ENCODE assay signal across 8 cellular contexts in genomic region chr4:39365931-39366771, GRCh38.
DNase-seq lines count a peak whose midpoint lies in the region; ATAC-seq and TF ChIP-seq lines count a peak whose summit lies in the region.

Gene RFC1, minus strand, starts transcription at chr4:39366362. Its CDS starts 121 bp downstream, at chr4:39366241.

- DNase-seq in DMS153 treated with DMSO at 0.1 percent for 48 hours (lab: John Stamatoyannopoulos, UW; ENCODE audit: unreplicated experiment) (peak; percentile 25), LNCaP clone FGC (ENCODE audit: low read depth) (peak; percentile 84), SHP77 (lab: John Stamatoyannopoulos, UW) (peak; percentile 55 to 67), fibroblast of the conjunctiva (ENCODE audit: low read depth) (peak; percentile 78), nephron progenitor cell (peak; percentile 90)
- peak; percentile 86 for DNase-seq in activated effector memory CD4-positive, alpha-beta T cell treated with Interleukin-2 at 50 U/mL for 16 hours

- peaks cover 20% of the 10 kb centered on the region for H3K9me3 Mint-ChIP-seq in nephron progenitor cell
- H3K9me3 Mint-ChIP-seq in stimulated activated naive CD8-positive, alpha-beta T cell treated with anti-CD3 and anti-CD28 coated beads, Interleukin-15, Interleukin-2, amounts not matched to agents 100 ng/mL and 50 ng/mL, for 24 hours = peaks cover 6% of the 10 kb centered on the region

- H3K36me3 Mint-ChIP-seq in nephron progenitor cell (ENCODE audit: low read depth) = peaks cover 17% of the 10 kb centered on the region
- peaks cover 22% of the 10 kb centered on the region for H3K36me3 Mint-ChIP-seq in stimulated activated naive CD8-positive, alpha-beta T cell treated with anti-CD3 and anti-CD28 coated beads, Interleukin-15, Interleukin-2, amounts not matched to agents 100 ng/mL and 50 ng/mL, for 24 hours (ENCODE audit: low read depth)

- TF ChIP-seq CTCF in LNCaP clone FGC (IDR thresholded peaks at IDR 0.05; ENCODE audit: control insufficient read depth, extremely low read depth, insufficient read depth) (no peak), nephron progenitor cell (IDR thresholded peaks at IDR 0.05) (no peak)

- ATAC-seq in GM21786 (IDR thresholded peaks at IDR 0.05; ENCODE audit: unreplicated experiment) = peak; percentile 70

- peak within 1 kb of the TSS; percentile 99 for H3K27ac Mint-ChIP-seq in nephron progenitor cell
- H3K27ac Mint-ChIP-seq in stimulated activated naive CD8-positive, alpha-beta T cell treated with anti-CD3 and anti-CD28 coated beads, Interleukin-15, Interleukin-2, amounts not matched to agents 100 ng/mL and 50 ng/mL, for 24 hours = peak within 1 kb of the TSS; percentile 95

- H3K4me3 Mint-ChIP-seq in nephron progenitor cell = peak within 1 kb of the TSS; percentile 95
- H3K4me3 Mint-ChIP-seq in stimulated activated naive CD8-positive, alpha-beta T cell treated with anti-CD3 and anti-CD28 coated beads, Interleukin-15, Interleukin-2, amounts not matched to agents 100 ng/mL and 50 ng/mL, for 24 hours = peak within 1 kb of the TSS; percentile 99

- H3K4me3 ChIP-seq in LNCaP clone FGC (ENCODE audit: low read depth, low read length) = peak within 1 kb of the TSS; percentile 100

- peaks cover 22% of the 10 kb centered on the region for H3K4me1 Mint-ChIP-seq in nephron progenitor cell
- H3K4me1 Mint-ChIP-seq in stimulated activated naive CD8-positive, alpha-beta T cell treated with anti-CD3 and anti-CD28 coated beads, Interleukin-15, Interleukin-2, amounts not matched to agents 100 ng/mL and 50 ng/mL, for 24 hours (ENCODE audit: low read depth) = peaks cover 48% of the 10 kb centered on the region

- peaks cover 12% of the 10 kb centered on the region for H3K27me3 Mint-ChIP-seq in nephron progenitor cell (ENCODE audit: low read depth, poor library complexity)
- H3K27me3 Mint-ChIP-seq in stimulated activated naive CD8-positive, alpha-beta T cell treated with anti-CD3 and anti-CD28 coated beads, Interleukin-15, Interleukin-2, amounts not matched to agents 100 ng/mL and 50 ng/mL, for 24 hours = no peaks in the 10 kb centered on the region

Comparison
In these comparisons a context has a peak if more than half of its experiments do, and no peak if none do; other contexts are left out.
1. Peak in every context shown above with its lines: DNase-seq, ATAC-seq and H3K4me3 ChIP-seq.
2. DNase-seq: peak in every context shown above with its lines; median percentile 90 in nephron progenitor cell; 86 in activated effector memory CD4-positive, alpha-beta T cell treated with Interleukin-2 at 50 U/mL for 16 hours; 84 in LNCaP clone FGC; 78 in fibroblast of the conjunctiva; 61 in SHP77; 25 in DMS153 treated with DMSO at 0.1 percent for 48 hours.